In genomic region chr9:120841930-120842684, GRCh38 we compare ENCODE assay signal across 7 cellular contexts. TPM values are rescaled to one million over a fixed set of nuclear protein-coding genes. Genes with fewer than 3 reads are reported as not detected.
DNase-seq lines count a peak whose midpoint lies in the region; ATAC-seq and TF ChIP-seq lines count a peak whose summit lies in the region.

No MANE protein-coding gene starts in this region.

- ATAC-seq in GM18505 (IDR thresholded peaks at IDR 0.05; ENCODE audit: unreplicated experiment) (peak; percentile 8), HG03135 (IDR thresholded peaks at IDR 0.05; ENCODE audit: unreplicated experiment) (peak; percentile 13), left cardiac atrium (peak; percentile 7 to 18), sciatic nerve (peak; percentile 29)

- peaks cover 74% of the 10 kb centered on the region for H3K36me3 Mint-ChIP-seq in activated CD4-positive, alpha-beta memory T cell treated with anti-CD3 and anti-CD28 coated beads, Interleukin-2, amount 10 ng/mL, durations not matched to agents 7 days and 5 days (ENCODE audit: low read depth)

- H3K9me3 Mint-ChIP-seq in activated CD4-positive, alpha-beta memory T cell treated with anti-CD3 and anti-CD28 coated beads, Interleukin-2, amount 10 ng/mL, durations not matched to agents 7 days and 5 days, result no peaks in the 10 kb centered on the region

- POLR2A ChIA-PET in activated CD4-positive, alpha-beta memory T cell treated with anti-CD3 and anti-CD28 coated beads, Interleukin-2, amount 10 ng/mL, durations not matched to agents 7 days and 5 days (lab: Charles Lee), result interaction anchor here (0.6 to 7.4 kb wide), 19 partner anchors 9 to 357 kb away, joined by 3 to 134 read pairs (median 4); partner anchors contain the start of genes FBXW2, MEGF9, PHF19 and TRAF1

- H3K27ac Mint-ChIP-seq in activated CD4-positive, alpha-beta memory T cell treated with anti-CD3 and anti-CD28 coated beads, Interleukin-2, amount 10 ng/mL, durations not matched to agents 7 days and 5 days, result peak overlapping the region; percentile 95

- DNase-seq in activated CD4-positive, alpha-beta memory T cell treated with anti-CD3 and anti-CD28 coated beads, Interleukin-2, amount 10 ng/mL, durations not matched to agents 7 days and 5 days, result no peak
- DNase-seq in left cardiac atrium (no peak), sciatic nerve (ENCODE audit: low spot score) (no peak), middle frontal gyrus (ENCODE audit: extremely low spot score, low spot score) (no peak)
- DNase-seq in stimulated activated CD4-positive, alpha-beta T cell treated with anti-CD3 and anti-CD28 coated beads, Interleukin-4, amount 100 ng/mL, for 24 hours, result no peak

- peaks cover 74% of the 10 kb centered on the region for H3K4me1 Mint-ChIP-seq in activated CD4-positive, alpha-beta memory T cell treated with anti-CD3 and anti-CD28 coated beads, Interleukin-2, amount 10 ng/mL, durations not matched to agents 7 days and 5 days

- no peak for TF ChIP-seq POLR2A in GM18505 (IDR thresholded peaks at IDR 0.05; ENCODE audit: borderline replicate concordance, extremely low read depth, insufficient read depth, insufficient read length)

- CTCF ChIA-PET in activated CD4-positive, alpha-beta memory T cell treated with anti-CD3 and anti-CD28 coated beads, Interleukin-2, amount 10 ng/mL, durations not matched to agents 7 days and 5 days (lab: Charles Lee), result interaction anchor here (1.0 to 1.1 kb wide), 2 partner anchors 53 to 86 kb away, joined by 3 to 6 read pairs; no protein-coding TSS in a partner anchor

- H3K27me3 Mint-ChIP-seq in activated CD4-positive, alpha-beta memory T cell treated with anti-CD3 and anti-CD28 coated beads, Interleukin-2, amount 10 ng/mL, durations not matched to agents 7 days and 5 days, result no peaks in the 10 kb centered on the region

- intact Hi-C loops in left cardiac atrium (cut with DNase I), result loop anchor here in 1 of 2 donors (5.0 kb wide), 1 partner anchor 50 kb away; the partner anchor contains the start of gene FBXW2
- intact Hi-C loops in sciatic nerve (cut with DNase I), result no loop called here

- H3K4me3 Mint-ChIP-seq in activated CD4-positive, alpha-beta memory T cell treated with anti-CD3 and anti-CD28 coated beads, Interleukin-2, amount 10 ng/mL, durations not matched to agents 7 days and 5 days, result peak overlapping the region; percentile 86

RNA-seq across cellular contexts. Expression of gene PSMD5, which starts 0.6 kb away (rescaled TPM):
- 10 to 100 TPM; 51.8 to 64.0 TPM for total RNA-seq in activated CD4-positive, alpha-beta memory T cell treated with anti-CD3 and anti-CD28 coated beads, Interleukin-2, amount 10 ng/mL, durations not matched to agents 7 days and 5 days
- total RNA-seq in left cardiac atrium (10 to 100 TPM; 22.5 to 25.9 TPM), sciatic nerve (39.0 TPM)

RNA-seq across cellular contexts. Expression of gene PHF19, which starts 34.9 kb away (rescaled TPM):
- total RNA-seq in activated CD4-positive, alpha-beta memory T cell treated with anti-CD3 and anti-CD28 coated beads, Interleukin-2, amount 10 ng/mL, durations not matched to agents 7 days and 5 days, result 100 to 1,000 TPM; 229 TPM
- total RNA-seq in left cardiac atrium, result 10 to 100 TPM; 16.8 to 18.5 TPM
- 29.3 TPM for total RNA-seq in sciatic nerve

RNA-seq across cellular contexts. Expression of gene FBXW2, which starts 48.9 kb away (rescaled TPM):
- 10 to 100 TPM; 90.0 to 90.7 TPM for total RNA-seq in activated CD4-positive, alpha-beta memory T cell treated with anti-CD3 and anti-CD28 coated beads, Interleukin-2, amount 10 ng/mL, durations not matched to agents 7 days and 5 days
- 10 to 100 TPM; 44.6 to 45.5 TPM for total RNA-seq in left cardiac atrium
- 65.5 TPM for total RNA-seq in sciatic nerve
